ENCODE assay signal across 8 cellular contexts in the genomic region with DNA sequence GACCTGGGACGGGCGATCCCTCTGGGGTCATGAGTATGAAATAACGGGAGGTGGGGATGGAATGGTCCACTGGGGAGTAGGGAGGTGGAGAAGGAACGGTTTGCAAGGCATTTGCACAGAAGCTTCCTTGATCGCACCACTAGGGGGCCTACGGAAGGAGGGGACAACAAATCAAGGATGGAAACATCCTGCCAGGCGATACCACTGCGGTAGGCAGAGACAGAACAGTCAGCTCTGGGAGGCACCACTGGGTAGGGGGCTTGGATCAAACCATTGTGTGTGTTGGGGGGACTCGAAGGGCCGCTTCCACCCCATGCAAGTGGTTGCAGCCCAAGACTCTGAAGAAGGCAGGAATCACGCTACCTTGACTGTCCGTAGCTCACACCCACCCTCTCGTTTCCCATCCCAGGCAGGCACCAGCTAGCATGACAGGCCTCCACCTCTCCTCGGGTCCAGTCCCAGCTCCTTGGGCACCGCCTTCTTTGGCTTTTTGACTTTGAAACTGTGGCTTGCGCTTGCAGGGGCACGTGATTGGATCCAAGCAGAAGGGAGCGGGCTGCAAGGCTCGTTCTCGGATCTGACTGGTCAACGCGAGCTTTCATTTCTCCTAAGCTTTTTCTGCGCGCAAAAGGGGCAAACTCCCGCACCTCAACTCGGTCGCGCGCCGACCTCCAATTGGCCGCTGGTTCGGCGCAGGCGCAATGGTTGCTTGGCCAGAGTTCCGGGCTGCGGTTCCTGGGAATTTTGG. TPM values are rescaled to one million over a fixed set of nuclear protein-coding genes. Genes with fewer than 3 reads are reported as not detected.
A peak's percentile ranks its signal among the peaks of the same experiment; 100 is the strongest.
DNase-seq lines count a peak whose midpoint lies in the region; TF ChIP-seq lines count a peak whose summit lies in the region.

No MANE protein-coding gene starts in this region.

- H3K4me1 Mint-ChIP-seq in endodermal cell, result no peaks in the 10 kb centered on the region

- CTCF ChIA-PET in PC-9 (lab: Charles Lee), result no interaction called here

- H3F3A ChIP-seq in PC-9 (ENCODE audit: insufficient read depth, low read depth), result no peaks in the 10 kb centered on the region

- H3K27me3 ChIP-seq in endodermal cell (ENCODE audit: control insufficient read depth, insufficient read depth, low read length, poor library complexity, severe bottlenecking), result no peaks in the 10 kb centered on the region
- no peaks in the 10 kb centered on the region for H3K27me3 ChIP-seq in PC-9 (ENCODE audit: insufficient read depth, low read depth)

- H3K36me3 ChIP-seq in endodermal cell (ENCODE audit: control insufficient read depth, insufficient read depth, low read length), result no peaks in the 10 kb centered on the region
- no peaks in the 10 kb centered on the region for H3K36me3 ChIP-seq in PC-9 (ENCODE audit: low read depth)

- peak; percentile 54 for TF ChIP-seq CTCF in endodermal cell (conservative IDR thresholded peaks at IDR 0.05)
- no peak for TF ChIP-seq CTCF in PC-9 (conservative IDR thresholded peaks at IDR 0.05)

- H3K4me3 Mint-ChIP-seq in endodermal cell, result no peak overlapping the region

- H3K27ac Mint-ChIP-seq in endodermal cell, result no peak overlapping the region

- POLR2A ChIA-PET in PC-9 (lab: Charles Lee; ENCODE audit: unreplicated experiment), result no interaction called here

- H3K4me3 ChIP-seq in endodermal cell (ENCODE audit: low read length), result no peak overlapping the region
- H3K4me3 ChIP-seq in PC-9, result no peak overlapping the region

- H3K9me3 ChIP-seq in endodermal cell (ENCODE audit: control insufficient read depth, low read length) (no peaks in the 10 kb centered on the region), PC-9 (ENCODE audit: insufficient read depth, low read depth) (no peaks in the 10 kb centered on the region)

- H3K9ac ChIP-seq in endodermal cell (ENCODE audit: extremely low read depth, low read length, poor library complexity, severe bottlenecking), result no peak overlapping the region

- H3K4me1 ChIP-seq in endodermal cell (ENCODE audit: control insufficient read depth, insufficient read depth, low read length), result no peaks in the 10 kb centered on the region
- no peaks in the 10 kb centered on the region for H3K4me1 ChIP-seq in PC-9 (replicated peaks; ENCODE audit: insufficient read depth)

- 89 to 100% methylated on average over 4 to 34 of the region's 36 CpGs for WGBS in endodermal cell (ENCODE audit: insufficient coverage in 1 of 2, insufficient read length in 1 of 2), 2 experiments

- H4K20me1 ChIP-seq in PC-9 (ENCODE audit: insufficient read depth), result no peaks in the 10 kb centered on the region

- peak; percentile 58 for DNase-seq in activated CD8-positive, alpha-beta memory T cell treated with anti-CD3 and anti-CD28 coated beads for 24 hours
- DNase-seq in activated CD8-positive, alpha-beta memory T cell treated with anti-CD3 and anti-CD28 coated beads, Interleukin-2, amount 50 U/mL, for 48 hours, result no peak
- DNase-seq in RKO (ENCODE audit: low spot score) (peak; percentile 29), endodermal cell (peak; percentile 77), DMS153 (lab: John Stamatoyannopoulos, UW) (no peak), PC-9 (no peak), ecto neural progenitor cell (ENCODE audit: low spot score) (no peak)
- peak in 4 of 6 experiments; percentile 9 to 46 (median 17) for DNase-seq in stimulated activated naive CD4-positive, alpha-beta T cell (lab: John Stamatoyannopoulos, UW)

- no TSS peak for BruUV-seq in PC-9 (replicated peaks; lab: Mats Ljungman, UMichigan)

- H3K9me2 ChIP-seq in PC-9 (ENCODE audit: insufficient read depth), result no peaks in the 10 kb centered on the region

- H3K79me2 ChIP-seq in PC-9 (ENCODE audit: low read depth), result no peaks in the 10 kb centered on the region

- no peak overlapping the region for H3K4me2 ChIP-seq in PC-9

- no peak overlapping the region for H3K27ac ChIP-seq in endodermal cell (ENCODE audit: low read depth, low read length)
- no peak overlapping the region for H3K27ac ChIP-seq in PC-9

- no peak overlapping the region for H2AFZ ChIP-seq in PC-9

- peaks cover 87% of the 10 kb centered on the region for H3K9me3 Mint-ChIP-seq in endodermal cell

- intact Hi-C loops in PC-9 (cut with micrococcal nuclease; ENCODE audit: unreplicated experiment), result no loop called here

- peaks cover 4% of the 10 kb centered on the region for H3K36me3 Mint-ChIP-seq in endodermal cell (ENCODE audit: low read depth)

- H3K27me3 Mint-ChIP-seq in endodermal cell (ENCODE audit: insufficient read depth), result no peaks in the 10 kb centered on the region

RNA-seq across cellular contexts. Expression of a gene that starts 28.4 kb away (rescaled TPM):
- not detected for total RNA-seq in endodermal cell
- polyA plus RNA-seq in endodermal cell (2013, experiment 1 of 2), result not detected
- polyA plus RNA-seq in endodermal cell (2013, experiment 2 of 2), result not detected
- total RNA-seq in PC-9 (2021), result not detected in 2 replicates

RNA-seq across cellular contexts. Expression of a gene that starts 37.9 kb away (rescaled TPM):
- total RNA-seq in endodermal cell (not detected), PC-9 (2021) (not detected in 2 replicates)
- not detected for polyA plus RNA-seq in endodermal cell (2013, experiment 1 of 2)
- polyA plus RNA-seq in endodermal cell (2013, experiment 2 of 2), result not detected

RNA-seq across cellular contexts. Expression of a gene that starts 47.5 kb away (rescaled TPM):
- total RNA-seq in endodermal cell (not detected), PC-9 (2021) (not detected in 2 replicates)
- polyA plus RNA-seq in endodermal cell (2013, experiment 1 of 2), result not detected
- polyA plus RNA-seq in endodermal cell (2013, experiment 2 of 2), result not detected

RNA-seq across cellular contexts. Expression of a gene that starts 57.0 kb away (rescaled TPM):
- not detected for total RNA-seq in endodermal cell
- polyA plus RNA-seq in endodermal cell (2013, experiment 1 of 2), result not detected
- polyA plus RNA-seq in endodermal cell (2013, experiment 2 of 2), result not detected
- total RNA-seq in PC-9 (2021), result not detected in 2 replicates

Comparison
In these comparisons a context has a peak if more than half of its experiments do, and no peak if none do; other contexts are left out.
1. DNase-seq: peak in activated CD8-positive, alpha-beta memory T cell treated with anti-CD3 and anti-CD28 coated beads for 24 hours (single experiment), RKO (single experiment), endodermal cell (single experiment) and stimulated activated naive CD4-positive, alpha-beta T cell (4 of 6); none in activated CD8-positive, alpha-beta memory T cell treated with anti-CD3 and anti-CD28 coated beads, Interleukin-2, amount 50 U/mL, for 48 hours (single experiment), DMS153 (single experiment), PC-9 (0 of 2) and ecto neural progenitor cell (single experiment).